8 cellular contexts compared by ENCODE assay signal in the genomic region with DNA sequence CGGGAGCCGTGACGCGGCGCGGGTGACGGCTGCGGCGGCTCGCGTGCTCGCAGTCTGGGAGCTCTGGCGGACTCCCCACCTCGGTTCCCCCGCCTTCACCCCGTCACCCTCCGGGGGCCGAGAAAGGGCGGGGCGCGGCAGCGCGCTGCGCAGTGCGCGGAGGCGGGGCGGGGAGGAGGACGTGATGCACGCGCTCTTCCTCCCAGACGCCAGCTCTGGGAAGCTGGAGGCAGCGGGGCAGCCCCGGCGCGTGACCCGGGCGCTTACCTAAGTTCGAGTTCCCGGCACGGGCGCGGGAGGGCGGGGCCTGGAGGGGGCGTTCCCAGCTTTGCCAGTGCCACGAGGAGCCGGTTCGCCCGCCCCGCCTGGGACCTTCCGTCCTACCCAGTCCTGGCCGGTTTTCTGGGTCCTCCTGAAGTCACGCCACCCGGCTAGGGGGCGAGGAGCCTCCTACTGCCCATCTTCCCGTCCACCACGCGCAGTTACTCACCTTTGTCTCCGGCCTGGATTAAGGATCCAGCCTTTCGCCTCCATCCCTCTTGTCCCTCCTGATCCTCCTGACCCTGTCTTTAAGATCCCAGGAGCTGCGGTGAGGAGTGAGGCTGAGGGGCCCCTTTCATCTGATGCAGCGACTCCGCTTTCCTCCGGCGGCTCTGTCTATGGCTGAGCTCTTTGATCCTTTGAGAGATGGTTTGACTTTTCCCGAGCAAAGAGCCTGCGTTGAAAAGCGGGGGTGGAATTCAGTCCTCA. TPM values are rescaled to one million over a fixed set of nuclear protein-coding genes. Genes with fewer than 3 reads are reported as not detected.
A peak's percentile ranks its signal among the peaks of the same experiment; 100 is the strongest.
DNase-seq lines count a peak whose midpoint lies in the region; ATAC-seq and TF ChIP-seq lines count a peak whose summit lies in the region.

No MANE protein-coding gene starts in this region.

- TF ChIP-seq POLR2A in NB4 (IDR thresholded peaks at IDR 0.05; ENCODE audit: extremely low read depth, insufficient read length), result peak; percentile 76

- H3K4me3 ChIP-seq in GM06990 (replicated peaks; ENCODE audit: low read depth, low read length) (peak overlapping the region; percentile 89), NB4 (ENCODE audit: low read depth, low read length) (peak overlapping the region; percentile 83)

- H3K36me3 Mint-ChIP-seq in activated naive CD4-positive, alpha-beta T cell treated with anti-CD3 and anti-CD28 coated beads, Interleukin-2, amount 50 U/mL, for 24 hours, result peaks cover 26% of the 10 kb centered on the region

- no peaks in the 10 kb centered on the region for H3K27me3 ChIP-seq in GM06990 (replicated peaks; ENCODE audit: control insufficient read depth, insufficient read depth, low read length)

- no peaks in the 10 kb centered on the region for H3K9me3 Mint-ChIP-seq in activated naive CD4-positive, alpha-beta T cell treated with anti-CD3 and anti-CD28 coated beads, Interleukin-2, amount 50 U/mL, for 24 hours

- peak overlapping the region; percentile 88 for H3K27ac ChIP-seq in temporal lobe (ENCODE audit: low read depth, low read length)

- H3K4me3 Mint-ChIP-seq in activated naive CD4-positive, alpha-beta T cell treated with anti-CD3 and anti-CD28 coated beads, Interleukin-2, amount 50 U/mL, for 24 hours, result peak overlapping the region; percentile 97

- peak overlapping the region; percentile 100 for H3K27ac Mint-ChIP-seq in activated naive CD4-positive, alpha-beta T cell treated with anti-CD3 and anti-CD28 coated beads, Interleukin-2, amount 50 U/mL, for 24 hours

- H3K27me3 Mint-ChIP-seq in activated naive CD4-positive, alpha-beta T cell treated with anti-CD3 and anti-CD28 coated beads, Interleukin-2, amount 50 U/mL, for 24 hours, result no peaks in the 10 kb centered on the region

- no peak for TF ChIP-seq CTCF in GM06990 (IDR thresholded peaks at IDR 0.05; ENCODE audit: insufficient read depth, low read length, poor library complexity, severe bottlenecking)
- TF ChIP-seq CTCF in NB4 (IDR thresholded peaks at IDR 0.05; ENCODE audit: low read depth, low read length), result no peak

- peak; percentile 79 for ATAC-seq in HG02571 (IDR thresholded peaks at IDR 0.05; ENCODE audit: unreplicated experiment)

- DNase-seq in GM06990 (ENCODE audit: extremely low read depth, insufficient read length) (peak; percentile 100), NB4 (ENCODE audit: low read depth) (peak; percentile 99), SK-N-DZ (ENCODE audit: low spot score) (peak; percentile 98), glomerular endothelial cell (ENCODE audit: extremely low read depth, low read depth, low spot score) (peak; percentile 76), occipital lobe (lab: John Stamatoyannopoulos, UW) (peak; percentile 96)

- no peaks in the 10 kb centered on the region for H3K36me3 ChIP-seq in GM06990 (ENCODE audit: control insufficient read depth, insufficient read depth, low read length)

- peaks cover 10% of the 10 kb centered on the region for H3K4me1 Mint-ChIP-seq in activated naive CD4-positive, alpha-beta T cell treated with anti-CD3 and anti-CD28 coated beads, Interleukin-2, amount 50 U/mL, for 24 hours

RNA-seq across cellular contexts. Expression of a gene that starts 0.4 kb away (rescaled TPM):
- 36.8 and 37.4 TPM in 2 replicates for polyA plus RNA-seq in SK-N-DZ (2014; cell fraction: cytosol; rRNA removed)
- polyA plus RNA-seq in SK-N-DZ (2014; cell fraction: nucleus; rRNA removed), result 28.8 and 30.8 TPM in 2 replicates
- total RNA-seq in glomerular endothelial cell (214 and 241 TPM in 2 replicates), occipital lobe (83.3 TPM), temporal lobe (51.4 TPM)

Comparison
In these comparisons a context has a peak if more than half of its experiments do, and no peak if none do; other contexts are left out.
1. Peak in every context shown above with its lines: DNase-seq, ATAC-seq, H3K4me3 ChIP-seq and H3K27ac ChIP-seq.